Comparison of ENCODE assay signal across 8 cellular contexts in genomic region chr2:239264838-239265651, GRCh38.
DNase-seq lines count a peak whose midpoint lies in the region; ATAC-seq and TF ChIP-seq lines count a peak whose summit lies in the region.

No MANE protein-coding gene starts in this region.

- peak; percentile 77 for ATAC-seq in CD8-positive, alpha-beta T cell
- ATAC-seq in activated B cell treated with CpG ODN at 0.5 μM for 24 hours (ENCODE audit: low read depth), result peak; percentile 42
- no peak for ATAC-seq in HG02973 (IDR thresholded peaks at IDR 0.05; ENCODE audit: unreplicated experiment)

- DNase-seq in CD8-positive, alpha-beta T cell, result peak; percentile 37 to 79 (median 66)
- DNase-seq in activated B cell treated with CpG ODN at 0.5 μM for 24 hours (no peak), type B pancreatic cell (ENCODE audit: extremely low spot score, unreplicated experiment) (peak; percentile 64), HAP-1 (ENCODE audit: low spot score in 2 of 2) (no peak)

- no peaks in the 10 kb centered on the region for H3K27me3 Mint-ChIP-seq in CD8-positive, alpha-beta T cell (ENCODE audit: low read depth)
- H3K27me3 Mint-ChIP-seq in activated B cell treated with CpG ODN at 0.5 μM for 24 hours (peaks cover 46% of the 10 kb centered on the region), type B pancreatic cell (no peaks in the 10 kb centered on the region)

- H3K4me3 Mint-ChIP-seq in CD8-positive, alpha-beta T cell, result peak overlapping the region; percentile 81
- H3K4me3 Mint-ChIP-seq in activated B cell treated with CpG ODN at 0.5 μM for 24 hours (peak overlapping the region; percentile 52), type B pancreatic cell (peak overlapping the region; percentile 34)

- peak overlapping the region; percentile 97 for H3K27ac Mint-ChIP-seq in CD8-positive, alpha-beta T cell
- peak overlapping the region; percentile 50 for H3K27ac Mint-ChIP-seq in activated B cell treated with CpG ODN at 0.5 μM for 24 hours
- peak overlapping the region; percentile 84 for H3K27ac Mint-ChIP-seq in type B pancreatic cell

- H3K9ac ChIP-seq in HUES6 (ENCODE audit: low read length), result no peak overlapping the region
- H3K9ac ChIP-seq in duodenal mucosa (ENCODE audit: low read depth in 1 of 2, low read length in 2 of 2), result peak overlapping the region in 1 of 2 donors; percentile 11

- H3K27me3 ChIP-seq in CD8-positive, alpha-beta T cell (ENCODE audit: insufficient read depth, low read length), result no peaks in the 10 kb centered on the region
- no peaks in the 10 kb centered on the region for H3K27me3 ChIP-seq in HUES6 (ENCODE audit: control insufficient read depth, insufficient read depth, low read length)
- H3K27me3 ChIP-seq in duodenal mucosa (ENCODE audit: control insufficient read depth in 1 of 2, insufficient read depth in 2 of 2, low read length in 2 of 2), result no peaks in the 10 kb centered on the region
- no peaks in the 10 kb centered on the region for H3K27me3 ChIP-seq in muscle layer of duodenum (ENCODE audit: low read depth, low read length)
- H3K27me3 ChIP-seq in HAP-1 (ENCODE audit: low read depth), result no peaks in the 10 kb centered on the region

- peak overlapping the region; percentile 33 for H3K4me3 ChIP-seq in CD8-positive, alpha-beta T cell (ENCODE audit: low read depth, low read length)
- H3K4me3 ChIP-seq in HUES6 (ENCODE audit: low read depth, low read length) (no peak overlapping the region), duodenal mucosa (ENCODE audit: low read depth in 1 of 2, low read length in 2 of 2) (peak overlapping the region; percentile 21 to 45), muscle layer of duodenum (ENCODE audit: low read depth in 1 of 2, low read length in 2 of 2) (peak overlapping the region in 1 of 2 donors; percentile 32), HAP-1 (no peak overlapping the region)

- TF ChIP-seq CTCF in CD8-positive, alpha-beta T cell (IDR thresholded peaks at IDR 0.05), result no peak
- no peak for TF ChIP-seq CTCF in activated B cell treated with CpG ODN at 0.5 μM for 24 hours (IDR thresholded peaks at IDR 0.05)
- no peak for TF ChIP-seq CTCF in type B pancreatic cell (conservative IDR thresholded peaks at IDR 0.05)

- in situ Hi-C loops in HAP-1 (cut with MboI; ENCODE audit: low sequenced_read_pairs), result no loop called here

- H3K4me1 ChIP-seq in CD8-positive, alpha-beta T cell (ENCODE audit: insufficient read depth, low read length), result peaks cover 82% of the 10 kb centered on the region
- peaks cover 38% of the 10 kb centered on the region for H3K4me1 ChIP-seq in HUES6 (ENCODE audit: control insufficient read depth, insufficient read depth, low read length)
- peaks cover 60 to 70% of the 10 kb centered on the region in 2 donors for H3K4me1 ChIP-seq in duodenal mucosa (ENCODE audit: control insufficient read depth in 1 of 2, insufficient read depth in 2 of 2, low read length in 2 of 2)
- peaks cover 42 to 81% of the 10 kb centered on the region in 2 donors for H3K4me1 ChIP-seq in muscle layer of duodenum (ENCODE audit: control insufficient read depth in 1 of 2, insufficient read depth in 2 of 2, low read length in 2 of 2)
- peaks cover 2% of the 10 kb centered on the region; the same call in 1 of the 2 replicates for H3K4me1 ChIP-seq in HAP-1

- no peaks in the 10 kb centered on the region for H3K36me3 ChIP-seq in CD8-positive, alpha-beta T cell (ENCODE audit: insufficient read depth, low read length)
- H3K36me3 ChIP-seq in HUES6 (ENCODE audit: control insufficient read depth, insufficient read depth, low read length), result no peaks in the 10 kb centered on the region
- H3K36me3 ChIP-seq in duodenal mucosa (ENCODE audit: control insufficient read depth in 1 of 2, insufficient read depth in 2 of 2, low read length in 2 of 2), result no peaks in the 10 kb centered on the region
- H3K36me3 ChIP-seq in muscle layer of duodenum (ENCODE audit: control insufficient read depth in 1 of 2, insufficient read depth in 2 of 2, low read length in 2 of 2), result no peaks in the 10 kb centered on the region
- H3K36me3 ChIP-seq in HAP-1 (replicated peaks), result no peaks in the 10 kb centered on the region

- peaks cover 81% of the 10 kb centered on the region for H3K4me1 Mint-ChIP-seq in CD8-positive, alpha-beta T cell (ENCODE audit: low read depth)
- peaks cover 67% of the 10 kb centered on the region for H3K4me1 Mint-ChIP-seq in activated B cell treated with CpG ODN at 0.5 μM for 24 hours
- peaks cover 57% of the 10 kb centered on the region for H3K4me1 Mint-ChIP-seq in type B pancreatic cell (ENCODE audit: unreplicated experiment)

- H3K36me3 Mint-ChIP-seq in CD8-positive, alpha-beta T cell, result no peaks in the 10 kb centered on the region
- H3K36me3 Mint-ChIP-seq in activated B cell treated with CpG ODN at 0.5 μM for 24 hours (ENCODE audit: low read depth) (no peaks in the 10 kb centered on the region), type B pancreatic cell (no peaks in the 10 kb centered on the region)

- no peaks in the 10 kb centered on the region for H3K9me3 ChIP-seq in CD8-positive, alpha-beta T cell (ENCODE audit: low read length)
- H3K9me3 ChIP-seq in HUES6 (ENCODE audit: control insufficient read depth, insufficient read depth, low read depth, low read length) (no peaks in the 10 kb centered on the region), duodenal mucosa (ENCODE audit: control insufficient read depth in 1 of 2, low read length in 2 of 2) (no peaks in the 10 kb centered on the region), muscle layer of duodenum (ENCODE audit: control insufficient read depth in 1 of 2, low read length in 2 of 2) (no peaks in the 10 kb centered on the region), HAP-1 (no peaks in the 10 kb centered on the region)

- peak overlapping the region; percentile 69 for H3K27ac ChIP-seq in CD8-positive, alpha-beta T cell (ENCODE audit: low read depth, low read length)
- H3K27ac ChIP-seq in HUES6 (ENCODE audit: low read depth, low read length), result peak overlapping the region; percentile 29; the same call in 1 of the 2 replicates
- H3K27ac ChIP-seq in duodenal mucosa (ENCODE audit: low read depth, low read length), result no peak overlapping the region
- peak overlapping the region; percentile 62 for H3K27ac ChIP-seq in muscle layer of duodenum (ENCODE audit: low read length)

- CTCF ChIA-PET in CD8-positive, alpha-beta T cell (lab: Charles Lee), result interaction anchor here (1.2 to 4.7 kb wide), 5 partner anchors 57 to 134 kb away, joined by 3 to 35 read pairs (median 4); no protein-coding TSS in a partner anchor
- CTCF ChIA-PET in activated B cell treated with CpG ODN at 0.5 μM for 24 hours (lab: Charles Lee), result no interaction called here

- H3K9me3 Mint-ChIP-seq in CD8-positive, alpha-beta T cell, result no peaks in the 10 kb centered on the region
- H3K9me3 Mint-ChIP-seq in activated B cell treated with CpG ODN at 0.5 μM for 24 hours (no peaks in the 10 kb centered on the region), type B pancreatic cell (no peaks in the 10 kb centered on the region)

- intact Hi-C loops in CD8-positive, alpha-beta T cell (cut with DNase I, micrococcal nuclease), result loop anchor here (1.0 to 10.0 kb wide), 11 partner anchors 34 to 1172 kb away; partner anchors contain the start of genes GPC1 (in 1 of the 2), NDUFA10 (in 1 of the 2) and OTOS (in 1 of the 2)
- intact Hi-C loops in activated B cell treated with CpG ODN at 0.5 μM for 24 hours (cut with micrococcal nuclease), result loop anchor here (5.0 kb wide), 1 partner anchor 37 kb away; no protein-coding TSS in a partner anchor

- POLR2A ChIA-PET in CD8-positive, alpha-beta T cell (lab: Charles Lee), result interaction anchor here (0.7 to 1.4 kb wide), 4 partner anchors 11 to 57 kb away, joined by 3 to 4 read pairs (median 3); no protein-coding TSS in a partner anchor
- POLR2A ChIA-PET in activated B cell treated with CpG ODN at 0.5 μM for 24 hours (lab: Charles Lee), result no interaction called here

Comparison
In these comparisons a context has a peak if more than half of its experiments do, and no peak if none do; other contexts are left out.
1. DNase-seq: peak in CD8-positive, alpha-beta T cell (7 of 7) and type B pancreatic cell (single experiment); none in activated B cell treated with CpG ODN at 0.5 μM for 24 hours (single experiment) and HAP-1 (0 of 2).
2. H3K4me3 ChIP-seq: peak in CD8-positive, alpha-beta T cell (single experiment) and duodenal mucosa (2 of 2); none in HUES6 (single experiment) and HAP-1 (single experiment).
3. Peak in every context shown above with its lines, with median percentiles within 50 percentile points of each other: H3K27ac Mint-ChIP-seq and H3K4me3 Mint-ChIP-seq.